12 cellular contexts compared by ENCODE assay signal in the genomic region with DNA sequence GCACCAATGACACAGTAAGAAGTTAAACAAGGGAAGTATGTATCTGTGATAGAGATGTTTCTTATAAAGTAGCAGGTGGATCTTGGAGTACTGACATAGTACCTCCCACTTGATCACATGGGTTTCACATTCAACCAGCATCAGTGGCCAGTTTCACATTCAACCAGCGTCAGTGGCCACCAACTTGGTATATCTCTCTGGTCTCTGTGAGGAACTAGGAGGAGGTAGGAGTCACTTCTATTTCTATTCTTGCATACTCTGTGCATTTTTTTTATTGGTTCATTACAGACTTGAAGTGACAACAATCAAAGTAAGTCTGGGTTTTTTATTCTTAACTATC.
DNase-seq lines count a peak whose midpoint lies in the region; ATAC-seq, FAIRE-seq and TF ChIP-seq lines count a peak whose summit lies in the region.
"Had no signal": no experiment of that assay in that cellular context is flagged by ENCODE, and none has a peak within 500 bp of the region (broad histone marks: within the 10 kb centered on the region; RNA-seq: fewer than 3 reads in every experiment).

No MANE protein-coding gene starts in this region.

- H3K27me3 ChIP-seq in GM23338 (ENCODE audit: insufficient read depth): no peaks in the 10 kb centered on the region

- H2AFZ ChIP-seq in GM23338: no peak overlapping the region

- ATAC-seq in GM23338: no peak; the same call in 2 of the 3 replicates
- peak; percentile 99 for ATAC-seq in HG03520 (IDR thresholded peaks at IDR 0.05; ENCODE audit: unreplicated experiment)
- ATAC-seq in natural killer cell treated with Interleukin-12 subunit alpha and Interleukin-12 subunit beta and Interleukin-15 and Interleukin-18, amount 100 ng/mL, for 72 hours: peak; percentile 59 to 66

- peak overlapping the region; percentile 11 for H3K27ac ChIP-seq in GM23338 (ENCODE audit: low read depth)
- H3K27ac ChIP-seq: A549 had no signal

- H3K9me3 Mint-ChIP-seq in GM23338: no peaks in the 10 kb centered on the region
- no peaks in the 10 kb centered on the region for H3K9me3 Mint-ChIP-seq in natural killer cell treated with Interleukin-12 subunit alpha and Interleukin-12 subunit beta and Interleukin-15 and Interleukin-18, amount 100 ng/mL, for 72 hours
- H3K9me3 Mint-ChIP-seq: neural crest cell had no signal

- H3K36me3 Mint-ChIP-seq in GM23338 (ENCODE audit: low read depth): no peaks in the 10 kb centered on the region; the same call in 2 of the 3 replicates
- H3K36me3 Mint-ChIP-seq in natural killer cell treated with Interleukin-12 subunit alpha and Interleukin-12 subunit beta and Interleukin-15 and Interleukin-18, amount 100 ng/mL, for 72 hours: peaks cover 5% of the 10 kb centered on the region

- peaks cover 2% of the 10 kb centered on the region for H3K27me3 Mint-ChIP-seq in GM23338 (ENCODE audit: insufficient read depth, low read depth, poor library complexity)
- H3K27me3 Mint-ChIP-seq in natural killer cell treated with Interleukin-12 subunit alpha and Interleukin-12 subunit beta and Interleukin-15 and Interleukin-18, amount 100 ng/mL, for 72 hours: no peaks in the 10 kb centered on the region

- H3K9me2 ChIP-seq in GM23338 (ENCODE audit: insufficient read depth): no peaks in the 10 kb centered on the region

- H4K20me1 ChIP-seq in GM23338 (replicated peaks; ENCODE audit: insufficient read depth): no peaks in the 10 kb centered on the region

- FAIRE-seq in D721Med (lab: Jason Lieb, UNC): no peak
- FAIRE-seq: A549 had no signal

- H3K4me1 Mint-ChIP-seq in GM23338: peaks cover 21% of the 10 kb centered on the region
- H3K4me1 Mint-ChIP-seq in natural killer cell treated with Interleukin-12 subunit alpha and Interleukin-12 subunit beta and Interleukin-15 and Interleukin-18, amount 100 ng/mL, for 72 hours (ENCODE audit: low read depth in 2 of 2): peaks cover 5 to 9% of the 10 kb centered on the region in 2 donors
- H3K4me1 Mint-ChIP-seq: neural crest cell had no signal

- H3K4me1 ChIP-seq in GM23338 (ENCODE audit: insufficient read depth): peaks cover 20% of the 10 kb centered on the region

- H3K36me3 ChIP-seq in GM23338 (ENCODE audit: insufficient read depth): no peaks in the 10 kb centered on the region

- no peaks in the 10 kb centered on the region for H3F3A ChIP-seq in GM23338 (replicated peaks; ENCODE audit: low read depth)

- 0 out of 2 replicates have a peak overlapping the region, but pooled peaks have one; percentile 50 for H3K27ac Mint-ChIP-seq in GM23338
- peak overlapping the region; percentile 36 to 47 for H3K27ac Mint-ChIP-seq in natural killer cell treated with Interleukin-12 subunit alpha and Interleukin-12 subunit beta and Interleukin-15 and Interleukin-18, amount 100 ng/mL, for 72 hours

- H3K79me2 ChIP-seq in GM23338 (replicated peaks; ENCODE audit: insufficient read depth): no peaks in the 10 kb centered on the region

- TF ChIP-seq CTCF in GM23338 (conservative IDR thresholded peaks at IDR 0.05; ENCODE audit: low read depth in 2 of 2) (no peak), D721Med (IDR thresholded peaks at IDR 0.05; ENCODE audit: insufficient read depth, missing control alignments) (no peak)

- no peak overlapping the region for H3K4me3 ChIP-seq in GM23338
- H3K4me3 ChIP-seq: A549 had no signal

- DNase-seq in activated CD4-positive, alpha-beta T cell treated with anti-CD3 and anti-CD28 coated beads for 48 hours: peak; percentile 6
- DNase-seq in activated CD4-positive, alpha-beta T cell treated with anti-CD3 and anti-CD28 coated beads, Interleukin-2, amount 50 U/mL, for 1 hour: no peak
- DNase-seq in GM23338 (ENCODE audit: low spot score) (peak; percentile 15), NCI-H446 (lab: John Stamatoyannopoulos, UW) (no peak), D721Med (ENCODE audit: insufficient read length, low spot score) (no peak), NCI-H2081 treated with DMSO at 0.1 percent for 48 hours (lab: John Stamatoyannopoulos, UW) (no peak)
- no peak for DNase-seq in natural killer cell treated with Interleukin-12 subunit alpha and Interleukin-12 subunit beta and Interleukin-15 and Interleukin-18, amount 100 ng/mL, for 72 hours (ENCODE audit: low spot score)
- DNase-seq: head of caudate nucleus, T-helper 9 cell had no signal

- no peak overlapping the region for H3K4me2 ChIP-seq in GM23338
- H3K4me2 ChIP-seq: A549 had no signal

- H3K4me3 Mint-ChIP-seq in GM23338: no peak overlapping the region
- H3K4me3 Mint-ChIP-seq in natural killer cell treated with Interleukin-12 subunit alpha and Interleukin-12 subunit beta and Interleukin-15 and Interleukin-18, amount 100 ng/mL, for 72 hours: no peak overlapping the region
- H3K4me3 Mint-ChIP-seq: neural crest cell had no signal

TF ChIP-seq in GM23338, 12 proteins besides CTCF, POLR2A, EP300 and RAD21 (continues in another document):
- TF ChIP-seq REST (IDR thresholded peaks at IDR 0.05; ENCODE audit: unreplicated experiment) (no peak), ZNF331 (CRISPR knock-in tag; IDR thresholded peaks at IDR 0.05; ENCODE audit: low read depth) (no peak), POLR2AphosphoS5 (IDR thresholded peaks at IDR 0.05; ENCODE audit: low read depth) (no peak), ZNF114 (CRISPR knock-in tag; IDR thresholded peaks at IDR 0.05) (no peak), CREB1 (CRISPR knock-in tag; IDR thresholded peaks at IDR 0.05; ENCODE audit: low read depth) (no peak), EZH2phosphoT487 (IDR thresholded peaks at IDR 0.05; ENCODE audit: unreplicated experiment) (no peak), STAT1 (IDR thresholded peaks at IDR 0.05; ENCODE audit: unreplicated experiment) (no peak), EZH2 (IDR thresholded peaks at IDR 0.05; ENCODE audit: low read depth, unreplicated experiment) (no peak)

Comparison
In these comparisons a context has a peak if more than half of its experiments do, and no peak if none do; other contexts are left out.
1. DNase-seq: peak in activated CD4-positive, alpha-beta T cell treated with anti-CD3 and anti-CD28 coated beads for 48 hours (single experiment) and GM23338 (single experiment); none in activated CD4-positive, alpha-beta T cell treated with anti-CD3 and anti-CD28 coated beads, Interleukin-2, amount 50 U/mL, for 1 hour (single experiment), natural killer cell treated with Interleukin-12 subunit alpha and Interleukin-12 subunit beta and Interleukin-15 and Interleukin-18, amount 100 ng/mL, for 72 hours (single experiment), NCI-H446 (0 of 2), D721Med (single experiment) and NCI-H2081 treated with DMSO at 0.1 percent for 48 hours (single experiment).